ENCODE assay signal across 8 cellular contexts in the genomic region with DNA sequence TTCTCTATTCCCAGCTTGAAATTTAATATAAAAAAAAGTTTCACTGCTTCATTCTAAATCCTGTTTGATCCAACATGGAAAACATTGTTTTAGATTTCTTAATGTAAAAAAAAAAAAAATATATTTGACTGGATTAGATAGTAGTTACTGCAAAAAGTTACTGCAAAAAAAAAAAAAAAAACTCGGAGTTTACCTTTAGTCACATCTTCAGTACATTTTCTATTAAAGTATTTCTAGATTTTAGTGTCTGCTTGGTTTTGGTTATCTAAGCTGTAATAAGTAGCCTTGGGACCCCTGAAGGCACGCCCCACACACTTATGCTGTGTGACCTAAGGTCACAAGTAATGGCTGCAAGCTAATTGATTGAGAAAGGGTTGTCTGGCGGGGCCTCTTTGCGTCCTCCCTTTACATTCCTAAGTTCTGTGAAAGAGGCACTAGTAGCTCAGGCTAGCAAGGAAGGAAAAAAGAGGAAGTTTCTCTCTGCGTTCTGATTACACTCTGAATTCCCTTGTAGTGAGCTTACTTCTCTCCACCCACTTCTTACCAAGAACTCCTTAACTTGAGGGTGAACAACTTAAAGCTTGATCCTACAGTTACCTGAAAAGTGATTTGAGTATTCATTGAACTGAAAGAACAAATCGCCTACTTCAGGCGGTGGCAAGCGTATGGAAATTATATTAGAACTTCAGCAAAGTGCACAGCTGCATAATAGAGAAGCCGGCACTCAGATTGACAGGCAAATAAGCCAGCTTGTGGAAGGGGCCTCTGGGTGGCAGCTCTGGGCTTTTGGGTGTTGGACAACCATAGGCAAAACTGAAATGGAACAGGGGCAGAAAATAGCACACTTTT.
DNase-seq lines count a peak whose midpoint lies in the region; ATAC-seq and TF ChIP-seq lines count a peak whose summit lies in the region.

No MANE protein-coding gene starts in this region.

- H2AFZ ChIP-seq in mammary epithelial cell (ENCODE audit: low read depth, low read length) = peak overlapping the region; percentile 87

- H3K9me3 Mint-ChIP-seq in stimulated activated effector memory CD8-positive, alpha-beta T cell treated with anti-CD3 and anti-CD28 coated beads, Interleukin-12 subunit alpha, Interleukin-12 subunit beta, amount 100 ng/mL, for 72 hours = peaks cover 14% of the 10 kb centered on the region

- H3K4me2 ChIP-seq in mammary epithelial cell (ENCODE audit: insufficient read depth, low read depth, low read length) = peak overlapping the region; percentile 83

- 31% methylated on average over 8 of the region's 9 CpGs for WGBS in mammary epithelial cell (ENCODE audit: low coverage, missing lambda C conversion rate)

- no peaks in the 10 kb centered on the region for H3K27me3 ChIP-seq in mammary epithelial cell (ENCODE audit: insufficient read depth, low read length)

- no peaks in the 10 kb centered on the region for H3K9me3 ChIP-seq in mammary epithelial cell (replicated peaks; ENCODE audit: insufficient read depth, low read length)

- intact Hi-C loops in mammary epithelial cell (cut with micrococcal nuclease) = loop anchor here (5.0 kb wide), 1 partner anchor 72 kb away; no protein-coding TSS in a partner anchor

- H4K20me1 ChIP-seq in mammary epithelial cell (ENCODE audit: insufficient read depth, low read length) = no peaks in the 10 kb centered on the region

- no peaks in the 10 kb centered on the region for H3K4me1 Mint-ChIP-seq in stimulated activated effector memory CD8-positive, alpha-beta T cell treated with anti-CD3 and anti-CD28 coated beads, Interleukin-12 subunit alpha, Interleukin-12 subunit beta, amount 100 ng/mL, for 72 hours

- peak; percentile 73 for ATAC-seq in GM21423 (IDR thresholded peaks at IDR 0.05; ENCODE audit: unreplicated experiment)
- ATAC-seq in stimulated activated effector memory CD8-positive, alpha-beta T cell treated with anti-CD3 and anti-CD28 coated beads, Interleukin-12 subunit alpha, Interleukin-12 subunit beta, amount 100 ng/mL, for 72 hours = no peak

- H3K36me3 ChIP-seq in mammary epithelial cell (ENCODE audit: insufficient read depth, low read length) = no peaks in the 10 kb centered on the region

- no peaks in the 10 kb centered on the region for H3K79me2 ChIP-seq in mammary epithelial cell (ENCODE audit: insufficient read depth, low read length)

- H3K27ac ChIP-seq in C4-2B (peak overlapping the region; percentile 95; the same call in 1 of the 2 replicates), mammary epithelial cell (ENCODE audit: insufficient read depth, low read depth, low read length) (peak overlapping the region; percentile 81), skin epidermis (peak overlapping the region in 19 of 21 experiments; percentile 17 to 85 (median 65))

- peak; percentile 94 for DNase-seq in NAMALWA (ENCODE audit: low spot score)
- peak; percentile 61 for DNase-seq in mammary epithelial cell
- peak; percentile 89 for DNase-seq in iris pigment epithelial cell (ENCODE audit: low read depth)
- no peak for DNase-seq in NCI-H2196 (lab: John Stamatoyannopoulos, UW; ENCODE audit: unreplicated experiment)
- DNase-seq in stimulated activated effector memory CD8-positive, alpha-beta T cell treated with anti-CD3 and anti-CD28 coated beads, Interleukin-12 subunit alpha, Interleukin-12 subunit beta, amount 100 ng/mL, for 72 hours (ENCODE audit: low spot score in 2 of 2) = no peak

- CTCF ChIA-PET in mammary epithelial cell (lab: Charles Lee; ENCODE audit: low non-redundant PET) = no interaction called here

- in situ Hi-C loops in mammary epithelial cell (cut with MboI; ENCODE audit: low sequenced_read_pairs in 2 of 2) = no loop called here

- TF ChIP-seq CTCF in C4-2B (conservative IDR thresholded peaks at IDR 0.05) (peak; percentile 69), mammary epithelial cell (conservative IDR thresholded peaks at IDR 0.05 in 1 of 2, IDR thresholded peaks at IDR 0.05 in 1 of 2; ENCODE audit: extremely low read depth in 1 of 2, insufficient read depth in 1 of 2, low read depth in 1 of 2, low read length in 2 of 2) (peak; percentile 7 to 30)

- no TSS peak for BruUV-seq in mammary epithelial cell (replicated peaks; lab: Mats Ljungman, UMichigan)

- H3K4me3 Mint-ChIP-seq in stimulated activated effector memory CD8-positive, alpha-beta T cell treated with anti-CD3 and anti-CD28 coated beads, Interleukin-12 subunit alpha, Interleukin-12 subunit beta, amount 100 ng/mL, for 72 hours = no peak overlapping the region

- no peaks in the 10 kb centered on the region for H3K36me3 Mint-ChIP-seq in stimulated activated effector memory CD8-positive, alpha-beta T cell treated with anti-CD3 and anti-CD28 coated beads, Interleukin-12 subunit alpha, Interleukin-12 subunit beta, amount 100 ng/mL, for 72 hours

- no peak overlapping the region for H3K27ac Mint-ChIP-seq in stimulated activated effector memory CD8-positive, alpha-beta T cell treated with anti-CD3 and anti-CD28 coated beads, Interleukin-12 subunit alpha, Interleukin-12 subunit beta, amount 100 ng/mL, for 72 hours

- peak overlapping the region; percentile 57 for H3K9ac ChIP-seq in mammary epithelial cell (ENCODE audit: insufficient read depth, low read length)

- no peaks in the 10 kb centered on the region for H3K4me1 ChIP-seq in mammary epithelial cell (ENCODE audit: insufficient read depth, low read length)

- H3K4me3 ChIP-seq in mammary epithelial cell (replicated peaks in 1 of 3; ENCODE audit: insufficient read depth in 1 of 3, low read depth in 2 of 3, low read length in 3 of 3) (peak overlapping the region; percentile 31 to 46 (median 45)), skin epidermis (peak overlapping the region in 5 of 7 experiments; percentile 11 to 23 (median 14))

- dilution Hi-C loops in mammary epithelial cell (cut with HindIII; ENCODE audit: low sequenced_read_pairs) = no loop called here

Comparison
In these comparisons a context has a peak if more than half of its experiments do, and no peak if none do; other contexts are left out.
1. DNase-seq: peak in NAMALWA (single experiment), mammary epithelial cell (single experiment) and iris pigment epithelial cell (single experiment); none in NCI-H2196 (single experiment) and stimulated activated effector memory CD8-positive, alpha-beta T cell treated with anti-CD3 and anti-CD28 coated beads, Interleukin-12 subunit alpha, Interleukin-12 subunit beta, amount 100 ng/mL, for 72 hours (0 of 2).
2. Peak in every context shown above with its lines, with median percentiles within 50 percentile points of each other: H3K27ac ChIP-seq.